ENCODE assay signal across 15 cellular contexts in genomic region chr2:96553176-96553956, GRCh38. TPM values are rescaled to one million over a fixed set of nuclear protein-coding genes. Genes with fewer than 3 reads are reported as not detected.
DNase-seq lines count a peak whose midpoint lies in the region; ATAC-seq and TF ChIP-seq lines count a peak whose summit lies in the region.
"Had no signal": no experiment of that assay in that cellular context is flagged by ENCODE, and none has a peak within 500 bp of the region (broad histone marks: within the 10 kb centered on the region; RNA-seq: fewer than 3 reads in every experiment).

No MANE protein-coding gene starts in this region.

- no peak overlapping the region for H2AFZ ChIP-seq in mammary epithelial cell (ENCODE audit: low read depth, low read length)

- no peak overlapping the region for H3K4me3 ChIP-seq in mammary epithelial cell (replicated peaks in 1 of 3; ENCODE audit: insufficient read depth in 1 of 3, low read depth in 2 of 3, low read length in 3 of 3)
- H3K4me3 ChIP-seq: left lung, MG63, pancreas had no signal

- no peak overlapping the region for H3K27ac ChIP-seq in mammary epithelial cell (ENCODE audit: insufficient read depth, low read depth, low read length)
- H3K27ac ChIP-seq: epithelial cell of prostate, left lung, pancreas had no signal

- H3K27me3 ChIP-seq in mammary epithelial cell (ENCODE audit: insufficient read depth, low read length), result no peaks in the 10 kb centered on the region
- H3K27me3 ChIP-seq: left lung, MG63, pancreas had no signal

- no peak overlapping the region for H3K9ac ChIP-seq in mammary epithelial cell (ENCODE audit: insufficient read depth, low read length)

- H3K4me3 Mint-ChIP-seq in activated naive CD4-positive, alpha-beta T cell treated with anti-CD3 and anti-CD28 coated beads, Interleukin-2, amount 10 ng/mL, durations not matched to agents 7 days and 5 days, result peak overlapping the region; percentile 10
- no peak overlapping the region for H3K4me3 Mint-ChIP-seq in activated T-helper 1 cell treated with anti-CD3 and anti-CD28 coated beads, Interleukin-12 subunit alpha, Interleukin-12 subunit beta, Interleukin-2, Interleukin-4 antibody, amounts not matched to agents 30 ng/mL and 10 ng/mL and 1 ng/mL, durations not matched to agents 14 hours and 24 hours and 36 hours
- H3K4me3 Mint-ChIP-seq in natural killer cell treated with Interleukin-12 subunit alpha and Interleukin-12 subunit beta and Interleukin-15 and Interleukin-18, amount 100 ng/mL, for 72 hours, result no peak overlapping the region
- H3K4me3 Mint-ChIP-seq: dendritic cell treated with granulocyte-macrophage colony-stimulating factor and Interleukin-4, amounts not matched to agents 40 ng/mL and 50 ng/mL, for 4 days had no signal

- no peak for TF ChIP-seq CTCF in GM13976 (IDR thresholded peaks at IDR 0.05; ENCODE audit: borderline replicate concordance, control extremely low read depth, extremely low read depth, insufficient read depth, missing control alignments)
- no peak for TF ChIP-seq CTCF in mammary epithelial cell (conservative IDR thresholded peaks at IDR 0.05 in 1 of 2, IDR thresholded peaks at IDR 0.05 in 1 of 2; ENCODE audit: extremely low read depth in 1 of 2, insufficient read depth in 1 of 2, low read depth in 1 of 2, low read length in 2 of 2)

- dilution Hi-C loops in mammary epithelial cell (cut with HindIII; ENCODE audit: low sequenced_read_pairs), result no loop called here

- H3K4me2 ChIP-seq in mammary epithelial cell (ENCODE audit: insufficient read depth, low read depth, low read length), result no peak overlapping the region

- H3K36me3 ChIP-seq in mammary epithelial cell (ENCODE audit: insufficient read depth, low read length), result no peaks in the 10 kb centered on the region
- H3K36me3 ChIP-seq: MG63, pancreas had no signal

- ATAC-seq in natural killer cell treated with Interleukin-12 subunit alpha and Interleukin-12 subunit beta and Interleukin-15 and Interleukin-18, amount 100 ng/mL, for 72 hours, result no peak

- no TSS peak for BruUV-seq in mammary epithelial cell (replicated peaks; lab: Mats Ljungman, UMichigan)

- no peak for DNase-seq in activated naive CD4-positive, alpha-beta T cell treated with anti-CD3 and anti-CD28 coated beads, Interleukin-2, amount 10 ng/mL, durations not matched to agents 7 days and 5 days
- no peak for DNase-seq in activated naive CD4-positive, alpha-beta T cell treated with anti-CD3 and anti-CD28 coated beads, Interleukin-2, amount 50 U/mL, for 16 hours
- DNase-seq in GM13976 (ENCODE audit: low spot score) (peak; percentile 25), NCI-H2029 (lab: John Stamatoyannopoulos, UW) (no peak), mammary epithelial cell (no peak), ACHN (no peak)
- no peak for DNase-seq in activated T-helper 1 cell treated with anti-CD3 and anti-CD28 coated beads, Interleukin-12 subunit alpha, Interleukin-12 subunit beta, Interleukin-2, Interleukin-4 antibody, amounts not matched to agents 30 ng/mL and 10 ng/mL and 1 ng/mL, durations not matched to agents 14 hours and 24 hours and 36 hours (ENCODE audit: low spot score)
- peak; percentile 41 for DNase-seq in natural killer cell treated with Interleukin-12 subunit alpha and Interleukin-12 subunit beta and Interleukin-15 and Interleukin-18, amount 100 ng/mL, for 72 hours (ENCODE audit: low spot score)

- WGBS in mammary epithelial cell (ENCODE audit: low coverage, missing lambda C conversion rate), result 96% methylated on average over 11 of the region's 16 CpGs

- H3K36me3 Mint-ChIP-seq in activated naive CD4-positive, alpha-beta T cell treated with anti-CD3 and anti-CD28 coated beads, Interleukin-2, amount 10 ng/mL, durations not matched to agents 7 days and 5 days, result peaks cover 22% of the 10 kb centered on the region
- H3K36me3 Mint-ChIP-seq in activated T-helper 1 cell treated with anti-CD3 and anti-CD28 coated beads, Interleukin-12 subunit alpha, Interleukin-12 subunit beta, Interleukin-2, Interleukin-4 antibody, amounts not matched to agents 30 ng/mL and 10 ng/mL and 1 ng/mL, durations not matched to agents 14 hours and 24 hours and 36 hours (ENCODE audit: low read depth), result peaks cover 17% of the 10 kb centered on the region
- no peaks in the 10 kb centered on the region for H3K36me3 Mint-ChIP-seq in natural killer cell treated with Interleukin-12 subunit alpha and Interleukin-12 subunit beta and Interleukin-15 and Interleukin-18, amount 100 ng/mL, for 72 hours

- peak overlapping the region; percentile 49 for H3K27ac Mint-ChIP-seq in activated naive CD4-positive, alpha-beta T cell treated with anti-CD3 and anti-CD28 coated beads, Interleukin-2, amount 10 ng/mL, durations not matched to agents 7 days and 5 days
- H3K27ac Mint-ChIP-seq in activated T-helper 1 cell treated with anti-CD3 and anti-CD28 coated beads, Interleukin-12 subunit alpha, Interleukin-12 subunit beta, Interleukin-2, Interleukin-4 antibody, amounts not matched to agents 30 ng/mL and 10 ng/mL and 1 ng/mL, durations not matched to agents 14 hours and 24 hours and 36 hours, result peak overlapping the region; percentile 34
- H3K27ac Mint-ChIP-seq in natural killer cell treated with Interleukin-12 subunit alpha and Interleukin-12 subunit beta and Interleukin-15 and Interleukin-18, amount 100 ng/mL, for 72 hours, result no peak overlapping the region
- H3K27ac Mint-ChIP-seq: dendritic cell treated with granulocyte-macrophage colony-stimulating factor and Interleukin-4, amounts not matched to agents 40 ng/mL and 50 ng/mL, for 4 days had no signal

- no peaks in the 10 kb centered on the region for H3K9me3 ChIP-seq in mammary epithelial cell (replicated peaks; ENCODE audit: insufficient read depth, low read length)
- H3K9me3 ChIP-seq: left lung, MG63, pancreas had no signal

- H3K9me3 Mint-ChIP-seq in activated naive CD4-positive, alpha-beta T cell treated with anti-CD3 and anti-CD28 coated beads, Interleukin-2, amount 10 ng/mL, durations not matched to agents 7 days and 5 days, result no peaks in the 10 kb centered on the region
- H3K9me3 Mint-ChIP-seq in activated T-helper 1 cell treated with anti-CD3 and anti-CD28 coated beads, Interleukin-12 subunit alpha, Interleukin-12 subunit beta, Interleukin-2, Interleukin-4 antibody, amounts not matched to agents 30 ng/mL and 10 ng/mL and 1 ng/mL, durations not matched to agents 14 hours and 24 hours and 36 hours, result no peaks in the 10 kb centered on the region
- H3K9me3 Mint-ChIP-seq in natural killer cell treated with Interleukin-12 subunit alpha and Interleukin-12 subunit beta and Interleukin-15 and Interleukin-18, amount 100 ng/mL, for 72 hours, result no peaks in the 10 kb centered on the region

- H3K79me2 ChIP-seq in mammary epithelial cell (ENCODE audit: insufficient read depth, low read length), result no peaks in the 10 kb centered on the region

- intact Hi-C loops in activated T-helper 1 cell treated with anti-CD3 and anti-CD28 coated beads, Interleukin-12 subunit alpha, Interleukin-12 subunit beta, Interleukin-2, Interleukin-4 antibody, amounts not matched to agents 30 ng/mL and 10 ng/mL and 1 ng/mL, durations not matched to agents 14 hours and 24 hours and 36 hours (cut with micrococcal nuclease), result loop anchor here (5.0 kb wide), 2 partner anchors 46 to 209 kb away; partner anchors contain the start of genes CNNM4 and NEURL3
- intact Hi-C loops in mammary epithelial cell (cut with micrococcal nuclease), result loop anchor here (5.0 kb wide), 1 partner anchor 409 kb away; no protein-coding TSS in a partner anchor

- CTCF ChIA-PET in activated naive CD4-positive, alpha-beta T cell treated with anti-CD3 and anti-CD28 coated beads, Interleukin-2, amount 10 ng/mL, durations not matched to agents 7 days and 5 days (lab: Charles Lee), result interaction anchor here (0.7 to 5.3 kb wide), 17 partner anchors 9 to 208 kb away, joined by 3 to 53 read pairs (median 5); partner anchors contain the start of gene ARID5A
- CTCF ChIA-PET in mammary epithelial cell (lab: Charles Lee; ENCODE audit: low non-redundant PET), result no interaction called here

- peaks cover 14% of the 10 kb centered on the region for H3K4me1 ChIP-seq in mammary epithelial cell (ENCODE audit: insufficient read depth, low read length)
- H3K4me1 ChIP-seq: pancreas had no signal

- in situ Hi-C loops in GM13976 (cut with MboI; ENCODE audit: low sequenced_read_pairs, unreplicated experiment) (no loop called here), mammary epithelial cell (cut with MboI; ENCODE audit: low sequenced_read_pairs in 2 of 2) (no loop called here), ACHN (cut with HindIII; ENCODE audit: low pct_ligation_motif_present, low pct_unique_long_range_greater_than_20kb, low sequenced_read_pairs) (no loop called here)

- no peaks in the 10 kb centered on the region for H4K20me1 ChIP-seq in mammary epithelial cell (ENCODE audit: insufficient read depth, low read length)

- peaks cover 26% of the 10 kb centered on the region for H3K4me1 Mint-ChIP-seq in activated naive CD4-positive, alpha-beta T cell treated with anti-CD3 and anti-CD28 coated beads, Interleukin-2, amount 10 ng/mL, durations not matched to agents 7 days and 5 days
- peaks cover 23% of the 10 kb centered on the region for H3K4me1 Mint-ChIP-seq in activated T-helper 1 cell treated with anti-CD3 and anti-CD28 coated beads, Interleukin-12 subunit alpha, Interleukin-12 subunit beta, Interleukin-2, Interleukin-4 antibody, amounts not matched to agents 30 ng/mL and 10 ng/mL and 1 ng/mL, durations not matched to agents 14 hours and 24 hours and 36 hours (ENCODE audit: low read depth)
- peaks cover 14 to 33% of the 10 kb centered on the region in 2 donors for H3K4me1 Mint-ChIP-seq in natural killer cell treated with Interleukin-12 subunit alpha and Interleukin-12 subunit beta and Interleukin-15 and Interleukin-18, amount 100 ng/mL, for 72 hours (ENCODE audit: low read depth in 2 of 2)

- peaks cover 6% of the 10 kb centered on the region for H3K27me3 Mint-ChIP-seq in activated naive CD4-positive, alpha-beta T cell treated with anti-CD3 and anti-CD28 coated beads, Interleukin-2, amount 10 ng/mL, durations not matched to agents 7 days and 5 days
- H3K27me3 Mint-ChIP-seq in activated T-helper 1 cell treated with anti-CD3 and anti-CD28 coated beads, Interleukin-12 subunit alpha, Interleukin-12 subunit beta, Interleukin-2, Interleukin-4 antibody, amounts not matched to agents 30 ng/mL and 10 ng/mL and 1 ng/mL, durations not matched to agents 14 hours and 24 hours and 36 hours (ENCODE audit: insufficient read depth), result no peaks in the 10 kb centered on the region
- no peaks in the 10 kb centered on the region for H3K27me3 Mint-ChIP-seq in natural killer cell treated with Interleukin-12 subunit alpha and Interleukin-12 subunit beta and Interleukin-15 and Interleukin-18, amount 100 ng/mL, for 72 hours

RNA-seq across cellular contexts. Expression of gene ARID5A, which starts 16.8 kb away (rescaled TPM):
- 233 and 240 TPM in 2 replicates for total RNA-seq in activated T-helper 1 cell treated with anti-CD3 and anti-CD28 coated beads, Interleukin-12 subunit alpha, Interleukin-12 subunit beta, Interleukin-2, Interleukin-4 antibody, amounts not matched to agents 30 ng/mL and 10 ng/mL and 1 ng/mL, durations not matched to agents 14 hours and 24 hours and 36 hours
- 100 to 1,000 TPM in 1 of 2 donors, 10 to 100 TPM in 1; 81.4 to 115 TPM for total RNA-seq in natural killer cell treated with Interleukin-12 subunit alpha and Interleukin-12 subunit beta and Interleukin-15 and Interleukin-18, amount 100 ng/mL, for 72 hours
- 1 to 10 TPM; 6.6 to 8.3 TPM for total RNA-seq in mammary epithelial cell
- 3.0 TPM for polyA plus RNA-seq in mammary epithelial cell
- polyA minus RNA-seq in mammary epithelial cell, result 1.3 TPM

RNA-seq across cellular contexts. Expression of gene NEURL3, which starts 48.2 kb away (rescaled TPM):
- 0.54 and 0.75 TPM in 2 replicates for total RNA-seq in activated T-helper 1 cell treated with anti-CD3 and anti-CD28 coated beads, Interleukin-12 subunit alpha, Interleukin-12 subunit beta, Interleukin-2, Interleukin-4 antibody, amounts not matched to agents 30 ng/mL and 10 ng/mL and 1 ng/mL, durations not matched to agents 14 hours and 24 hours and 36 hours
- total RNA-seq in natural killer cell treated with Interleukin-12 subunit alpha and Interleukin-12 subunit beta and Interleukin-15 and Interleukin-18, amount 100 ng/mL, for 72 hours, result under 1 TPM in 1 of 2 donors, not detected in 1; 0.64 TPM
- total RNA-seq in mammary epithelial cell, result not detected
- polyA plus RNA-seq in mammary epithelial cell, result not detected
- polyA minus RNA-seq in mammary epithelial cell, result not detected
- total RNA-seq: frontal cortex, G401 had no signal

Comparison
In these comparisons a context has a peak if more than half of its experiments do, and no peak if none do; other contexts are left out.
1. DNase-seq: peak in GM13976 (single experiment) and natural killer cell treated with Interleukin-12 subunit alpha and Interleukin-12 subunit beta and Interleukin-15 and Interleukin-18, amount 100 ng/mL, for 72 hours (single experiment); none in activated naive CD4-positive, alpha-beta T cell treated with anti-CD3 and anti-CD28 coated beads, Interleukin-2, amount 10 ng/mL, durations not matched to agents 7 days and 5 days (single experiment), activated naive CD4-positive, alpha-beta T cell treated with anti-CD3 and anti-CD28 coated beads, Interleukin-2, amount 50 U/mL, for 16 hours (single experiment), activated T-helper 1 cell treated with anti-CD3 and anti-CD28 coated beads, Interleukin-12 subunit alpha, Interleukin-12 subunit beta, Interleukin-2, Interleukin-4 antibody, amounts not matched to agents 30 ng/mL and 10 ng/mL and 1 ng/mL, durations not matched to agents 14 hours and 24 hours and 36 hours (single experiment), NCI-H2029 (single experiment), mammary epithelial cell (single experiment) and ACHN (single experiment).
2. H3K27ac Mint-ChIP-seq: peak in activated naive CD4-positive, alpha-beta T cell treated with anti-CD3 and anti-CD28 coated beads, Interleukin-2, amount 10 ng/mL, durations not matched to agents 7 days and 5 days (single experiment) and activated T-helper 1 cell treated with anti-CD3 and anti-CD28 coated beads, Interleukin-12 subunit alpha, Interleukin-12 subunit beta, Interleukin-2, Interleukin-4 antibody, amounts not matched to agents 30 ng/mL and 10 ng/mL and 1 ng/mL, durations not matched to agents 14 hours and 24 hours and 36 hours (single experiment); none in natural killer cell treated with Interleukin-12 subunit alpha and Interleukin-12 subunit beta and Interleukin-15 and Interleukin-18, amount 100 ng/mL, for 72 hours (0 of 2).
3. RNA of gene ARID5A, which starts 16.8 kb away (total RNA-seq): 233 to 240 TPM in activated T-helper 1 cell treated with anti-CD3 and anti-CD28 coated beads, Interleukin-12 subunit alpha, Interleukin-12 subunit beta, Interleukin-2, Interleukin-4 antibody, amounts not matched to agents 30 ng/mL and 10 ng/mL and 1 ng/mL, durations not matched to agents 14 hours and 24 hours and 36 hours and 81.4 to 115 TPM in natural killer cell treated with Interleukin-12 subunit alpha and Interleukin-12 subunit beta and Interleukin-15 and Interleukin-18, amount 100 ng/mL, for 72 hours; 6.6 to 8.3 TPM in mammary epithelial cell; every median in the first group is over 4 times any median in the second.